8 cellular contexts compared by ENCODE assay signal in the genomic region with DNA sequence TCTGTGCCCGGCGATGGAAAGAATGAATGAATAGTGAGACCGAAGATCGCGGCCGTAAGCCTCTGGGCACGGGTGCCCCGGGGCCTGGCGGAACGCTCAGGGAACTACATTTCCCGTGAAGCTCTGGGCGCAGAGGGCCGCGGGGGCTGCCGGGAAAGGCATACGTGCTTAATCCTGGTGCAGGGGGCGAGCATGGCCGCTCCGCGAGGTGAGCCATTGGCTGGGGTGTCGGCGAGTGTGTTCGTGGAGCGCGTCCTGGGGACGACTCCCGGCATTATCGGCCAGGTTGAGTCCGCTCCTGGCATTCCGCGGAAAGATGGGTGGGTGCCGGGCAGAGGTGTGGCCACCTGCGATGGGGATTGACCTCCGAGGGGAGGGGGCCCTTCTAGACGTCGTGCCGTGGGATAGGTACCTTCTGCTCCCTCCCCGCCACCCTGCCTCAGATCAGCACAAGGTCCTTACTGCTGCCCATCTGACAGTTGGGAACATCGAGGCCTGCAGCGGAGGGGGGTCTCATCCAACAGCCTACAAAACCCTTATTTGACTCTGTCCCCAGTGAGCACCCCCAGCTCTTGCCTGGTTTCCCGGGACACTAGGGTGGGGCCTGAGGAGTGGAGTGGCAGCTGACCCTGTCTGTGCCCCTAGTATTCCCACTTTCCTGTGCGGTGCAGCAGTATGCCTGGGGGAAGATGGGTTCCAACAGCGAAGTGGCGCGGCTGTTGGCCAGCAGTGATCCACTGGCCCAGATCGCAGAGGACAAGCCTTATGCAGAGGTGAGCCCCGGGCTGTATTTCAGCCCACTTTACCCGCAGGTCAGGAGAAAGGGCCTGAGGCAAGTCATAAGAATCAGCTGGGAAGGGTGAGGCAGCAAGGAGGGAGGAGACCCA. TPM values are rescaled to one million over a fixed set of nuclear protein-coding genes. Genes with fewer than 3 reads are reported as not detected.
DNase-seq lines count a peak whose midpoint lies in the region; ATAC-seq, FAIRE-seq and TF ChIP-seq lines count a peak whose summit lies in the region.

A gene with protein sequence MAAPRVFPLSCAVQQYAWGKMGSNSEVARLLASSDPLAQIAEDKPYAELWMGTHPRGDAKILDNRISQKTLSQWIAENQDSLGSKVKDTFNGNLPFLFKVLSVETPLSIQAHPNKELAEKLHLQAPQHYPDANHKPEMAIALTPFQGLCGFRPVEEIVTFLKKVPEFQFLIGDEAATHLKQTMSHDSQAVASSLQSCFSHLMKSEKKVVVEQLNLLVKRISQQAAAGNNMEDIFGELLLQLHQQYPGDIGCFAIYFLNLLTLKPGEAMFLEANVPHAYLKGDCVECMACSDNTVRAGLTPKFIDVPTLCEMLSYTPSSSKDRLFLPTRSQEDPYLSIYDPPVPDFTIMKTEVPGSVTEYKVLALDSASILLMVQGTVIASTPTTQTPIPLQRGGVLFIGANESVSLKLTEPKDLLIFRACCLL (plus strand): TSS at position 161 of the 887 bp plus-strand sequence. CDS start 32 bp downstream, at position 193.

- ATAC-seq in GM21447 (IDR thresholded peaks at IDR 0.05; ENCODE audit: unreplicated experiment) = peak; percentile 86
- peak; percentile 54 for ATAC-seq in esophagus mucosa

- FAIRE-seq in D721Med (lab: Jason Lieb, UNC) = no peak

- H3K9me3 ChIP-seq in muscle layer of colon (ENCODE audit: low read length) = no peaks in the 10 kb centered on the region

- no peak for TF ChIP-seq RAD21 in Ishikawa (IDR thresholded peaks at IDR 0.05; ENCODE audit: low read depth)

- no peak for TF ChIP-seq CTCF in D721Med (IDR thresholded peaks at IDR 0.05; ENCODE audit: insufficient read depth, missing control alignments)

- H3K27ac ChIP-seq in muscle layer of colon (ENCODE audit: low read depth, low read length) = peak within 1 kb of the TSS; percentile 81

- H3K9ac ChIP-seq in muscle layer of colon (ENCODE audit: low read length) = peak within 1 kb of the TSS; percentile 86

- H3K4me3 ChIP-seq in muscle layer of colon (ENCODE audit: low read depth in 1 of 2, low read length in 2 of 2) = peak within 1 kb of the TSS; percentile 75 to 78

- peaks cover 17% of the 10 kb centered on the region for H3K36me3 ChIP-seq in muscle layer of colon (ENCODE audit: insufficient read depth, low read length)

- DNase-seq in D721Med (ENCODE audit: insufficient read length, low spot score) (peak; percentile 98), RKO (ENCODE audit: low spot score) (peak; percentile 89)
- DNase-seq in activated T-cell treated with anti-CD3 and anti-CD28 coated beads, Interleukin-2, amount 50 U/mL, for 48 hours = peak; percentile 93 to 94
- peak; percentile 64 to 73 for DNase-seq in stimulated activated CD8-positive, alpha-beta memory T cell treated with anti-CD3 and anti-CD28 coated beads, Interleukin-7, amount 100 ng/mL, for 1 hour (ENCODE audit: low read depth in 2 of 2)

- H3K4me1 ChIP-seq in muscle layer of colon (ENCODE audit: insufficient read depth, low read length) = peaks cover 19% of the 10 kb centered on the region

- H3K27me3 ChIP-seq in muscle layer of colon (ENCODE audit: control insufficient read depth in 1 of 2, insufficient read depth in 2 of 2, low read length in 2 of 2) = no peaks in the 10 kb centered on the region

- no peak for TF ChIP-seq EP300 in Ishikawa (IDR thresholded peaks at IDR 0.05; ENCODE audit: borderline replicate concordance)

TF ChIP-seq in Ishikawa, 13 proteins besides CTCF, POLR2A, EP300 and RAD21:
- TF ChIP-seq, protein P1, sequence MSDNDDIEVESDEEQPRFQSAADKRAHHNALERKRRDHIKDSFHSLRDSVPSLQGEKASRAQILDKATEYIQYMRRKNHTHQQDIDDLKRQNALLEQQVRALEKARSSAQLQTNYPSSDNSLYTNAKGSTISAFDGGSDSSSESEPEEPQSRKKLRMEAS (IDR thresholded peaks at IDR 0.05) = peak; percentile 83
- no peak for TF ChIP-seq FOXM1 (IDR thresholded peaks at IDR 0.05; ENCODE audit: borderline replicate concordance, low read depth)
- peak; percentile 67 for TF ChIP-seq ZBTB7A (IDR thresholded peaks at IDR 0.05; ENCODE audit: low read depth)
- TF ChIP-seq, protein P2, sequence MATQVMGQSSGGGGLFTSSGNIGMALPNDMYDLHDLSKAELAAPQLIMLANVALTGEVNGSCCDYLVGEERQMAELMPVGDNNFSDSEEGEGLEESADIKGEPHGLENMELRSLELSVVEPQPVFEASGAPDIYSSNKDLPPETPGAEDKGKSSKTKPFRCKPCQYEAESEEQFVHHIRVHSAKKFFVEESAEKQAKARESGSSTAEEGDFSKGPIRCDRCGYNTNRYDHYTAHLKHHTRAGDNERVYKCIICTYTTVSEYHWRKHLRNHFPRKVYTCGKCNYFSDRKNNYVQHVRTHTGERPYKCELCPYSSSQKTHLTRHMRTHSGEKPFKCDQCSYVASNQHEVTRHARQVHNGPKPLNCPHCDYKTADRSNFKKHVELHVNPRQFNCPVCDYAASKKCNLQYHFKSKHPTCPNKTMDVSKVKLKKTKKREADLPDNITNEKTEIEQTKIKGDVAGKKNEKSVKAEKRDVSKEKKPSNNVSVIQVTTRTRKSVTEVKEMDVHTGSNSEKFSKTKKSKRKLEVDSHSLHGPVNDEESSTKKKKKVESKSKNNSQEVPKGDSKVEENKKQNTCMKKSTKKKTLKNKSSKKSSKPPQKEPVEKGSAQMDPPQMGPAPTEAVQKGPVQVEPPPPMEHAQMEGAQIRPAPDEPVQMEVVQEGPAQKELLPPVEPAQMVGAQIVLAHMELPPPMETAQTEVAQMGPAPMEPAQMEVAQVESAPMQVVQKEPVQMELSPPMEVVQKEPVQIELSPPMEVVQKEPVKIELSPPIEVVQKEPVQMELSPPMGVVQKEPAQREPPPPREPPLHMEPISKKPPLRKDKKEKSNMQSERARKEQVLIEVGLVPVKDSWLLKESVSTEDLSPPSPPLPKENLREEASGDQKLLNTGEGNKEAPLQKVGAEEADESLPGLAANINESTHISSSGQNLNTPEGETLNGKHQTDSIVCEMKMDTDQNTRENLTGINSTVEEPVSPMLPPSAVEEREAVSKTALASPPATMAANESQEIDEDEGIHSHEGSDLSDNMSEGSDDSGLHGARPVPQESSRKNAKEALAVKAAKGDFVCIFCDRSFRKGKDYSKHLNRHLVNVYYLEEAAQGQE (IDR thresholded peaks at IDR 0.05; ENCODE audit: low read depth) = no peak
- TF ChIP-seq TAF1 (IDR thresholded peaks at IDR 0.05; ENCODE audit: low read depth) = peak; percentile 88
- peak; percentile 53 for TF ChIP-seq CREB1 (IDR thresholded peaks at IDR 0.05; ENCODE audit: low read depth)
- TF ChIP-seq CEBPB (IDR thresholded peaks at IDR 0.05) = no peak
- TF ChIP-seq TCF12 (IDR thresholded peaks at IDR 0.05; ENCODE audit: low read depth) = peak; percentile 61; the same call in 1 of the 2 replicates
- no peak for TF ChIP-seq TEAD4 (IDR thresholded peaks at IDR 0.05)
- TF ChIP-seq NFIC (IDR thresholded peaks at IDR 0.05) = no peak
- peak; percentile 93 for TF ChIP-seq YY1 (IDR thresholded peaks at IDR 0.05; ENCODE audit: low read depth)
- TF ChIP-seq, protein P3, sequence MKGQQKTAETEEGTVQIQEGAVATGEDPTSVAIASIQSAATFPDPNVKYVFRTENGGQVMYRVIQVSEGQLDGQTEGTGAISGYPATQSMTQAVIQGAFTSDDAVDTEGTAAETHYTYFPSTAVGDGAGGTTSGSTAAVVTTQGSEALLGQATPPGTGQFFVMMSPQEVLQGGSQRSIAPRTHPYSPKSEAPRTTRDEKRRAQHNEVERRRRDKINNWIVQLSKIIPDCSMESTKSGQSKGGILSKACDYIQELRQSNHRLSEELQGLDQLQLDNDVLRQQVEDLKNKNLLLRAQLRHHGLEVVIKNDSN (IDR thresholded peaks at IDR 0.05) = 0 out of 2 replicates have a peak, but pooled peaks have one; percentile 26
- TF ChIP-seq EGR1 (IDR thresholded peaks at IDR 0.05) = no peak
TF ChIP-seq in Ishikawa: peak in this region for 7.

RNA-seq across cellular contexts. Expression of the gene that starts here (rescaled TPM):
- total RNA-seq in esophagus mucosa = 28.2 TPM

Comparison
In these comparisons a context has a peak if more than half of its experiments do, and no peak if none do; other contexts are left out.
1. Peak in every context shown above with its lines: DNase-seq, ATAC-seq, H3K4me3 ChIP-seq and H3K27ac ChIP-seq.